26 cellular contexts compared by ENCODE assay signal in the genomic region with DNA sequence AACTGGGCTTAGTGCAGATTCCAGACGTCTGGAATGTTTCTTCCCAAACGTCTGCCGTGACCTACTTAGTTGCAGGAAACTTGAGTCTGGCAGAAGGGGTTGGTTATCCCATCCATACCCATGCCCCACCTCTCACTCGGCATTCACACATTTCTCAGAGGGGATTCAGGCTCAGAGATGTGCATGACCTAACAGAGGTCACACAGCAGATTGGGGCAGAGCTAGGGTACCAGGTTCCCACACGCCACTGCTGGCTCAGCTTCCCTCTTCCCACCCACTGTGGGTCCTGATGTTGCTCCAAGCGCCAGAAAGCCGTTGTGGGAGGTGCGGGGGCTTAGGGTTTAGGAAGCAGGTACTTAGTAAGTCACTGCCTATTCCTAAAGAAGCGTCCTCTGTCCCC. TPM values are rescaled to one million over a fixed set of nuclear protein-coding genes. Genes with fewer than 3 reads are reported as not detected.
DNase-seq lines count a peak whose midpoint lies in the region; ATAC-seq, FAIRE-seq and TF ChIP-seq lines count a peak whose summit lies in the region.
"Had no signal": no experiment of that assay in that cellular context is flagged by ENCODE, and none has a peak within 500 bp of the region (broad histone marks: within the 10 kb centered on the region; RNA-seq: fewer than 3 reads in every experiment).

No MANE protein-coding gene starts in this region.

- no peak overlapping the region for H3K4me3 ChIP-seq in WERI-Rb-1 (ENCODE audit: low read depth, low read length)
- H3K4me3 ChIP-seq in coronary artery: no peak overlapping the region
- H3K4me3 ChIP-seq in HepG2 (replicated peaks in 1 of 3; ENCODE audit: insufficient read depth in 1 of 3, low read depth in 2 of 3, low read length in 3 of 3): no peak overlapping the region
- H3K4me3 ChIP-seq in upper lobe of right lung: no peak overlapping the region
- H3K4me3 ChIP-seq in pancreas: no peak overlapping the region
- H3K4me3 ChIP-seq: BLaER1 treated with 17β-estradiol and CSF1 and Interleukin-3, amounts not matched to agents 10 nM and 100 nM; GM12878; HAP-1 had no signal

- intact Hi-C loops in HepG2 (cut with micrococcal nuclease; ENCODE audit: unreplicated experiment) (no loop called here), upper lobe of right lung (cut with DNase I) (no loop called here), pancreas (cut with DNase I) (no loop called here)

- POLR2A ChIA-PET in HepG2 (lab: Yijun Ruan, JAX): no interaction called here

- no peaks in the 10 kb centered on the region for H3K79me2 ChIP-seq in HepG2 (ENCODE audit: insufficient read depth, low read length)

- CTCF ChIA-PET in HepG2 (lab: Yijun Ruan, JAX; ENCODE audit: low intra/inter-chr PET ratio, low total read pairs): no interaction called here

- in situ Hi-C loops in HepG2 (cut with HindIII; ENCODE audit: extremely low pct_ligation_motif_present, low pct_unique_long_range_greater_than_20kb): no loop called here

- H3K4me2 ChIP-seq in HepG2 (ENCODE audit: low read depth, low read length): no peak overlapping the region
- H3K4me2 ChIP-seq: BLaER1 treated with 17β-estradiol and CSF1 and Interleukin-3, amounts not matched to agents 10 nM and 100 nM had no signal

- H3K4me1 ChIP-seq in HepG2 (ENCODE audit: insufficient read depth, low read length) (peaks cover 7% of the 10 kb centered on the region), upper lobe of right lung (no peaks in the 10 kb centered on the region), pancreas (no peaks in the 10 kb centered on the region)

- H3K27ac ChIP-seq in WERI-Rb-1 (no peak overlapping the region), coronary artery (no peak overlapping the region), HepG2 (ENCODE audit: extremely low read length, insufficient read depth, low read length) (no peak overlapping the region), upper lobe of right lung (no peak overlapping the region), pancreas (no peak overlapping the region)
- H3K27ac ChIP-seq: BLaER1 treated with 17β-estradiol and CSF1 and Interleukin-3, amounts not matched to agents 10 nM and 100 nM had no signal

- 19% methylated on average over 8 of the region's 9 CpGs for WGBS in HepG2 (ENCODE audit: low lambda C conversion rate)
- 61 to 71% methylated on average over 9 of the region's 9 CpGs for WGBS in pancreas, 2 donors

- TF ChIP-seq POLR2A in HepG2 (IDR thresholded peaks at IDR 0.05; ENCODE audit: insufficient read depth in 1 of 2, low read depth in 2 of 2, low read length in 2 of 2): no peak

- H2AFZ ChIP-seq in HepG2 (ENCODE audit: low read length): no peak overlapping the region

- ATAC-seq in HepG2 (no peak), upper lobe of right lung (no peak), pancreas (no peak)
- ATAC-seq: GM12878 had no signal

- no peaks in the 10 kb centered on the region for H3K36me3 ChIP-seq in WERI-Rb-1
- H3K36me3 ChIP-seq in HepG2 (replicated peaks in 1 of 2; ENCODE audit: control insufficient read depth in 1 of 2, insufficient read depth in 2 of 2, low read length in 2 of 2): no peaks in the 10 kb centered on the region
- no peaks in the 10 kb centered on the region for H3K36me3 ChIP-seq in upper lobe of right lung
- no peaks in the 10 kb centered on the region for H3K36me3 ChIP-seq in pancreas
- H3K36me3 ChIP-seq: BE2C; BLaER1 treated with 17β-estradiol and CSF1 and Interleukin-3, amounts not matched to agents 10 nM and 100 nM; HAP-1 had no signal

- H3K27me3 ChIP-seq in WERI-Rb-1 (ENCODE audit: insufficient read depth, low read depth, severe bottlenecking): no peaks in the 10 kb centered on the region
- H3K27me3 ChIP-seq in HepG2 (ENCODE audit: control insufficient read depth in 1 of 2, insufficient read depth in 2 of 2, low read length in 2 of 2): peaks cover 3 to 8% of the 10 kb centered on the region in 2 experiments; a peak in 3 of 5 replicates
- H3K27me3 ChIP-seq in upper lobe of right lung: peaks cover 4% of the 10 kb centered on the region
- no peaks in the 10 kb centered on the region for H3K27me3 ChIP-seq in pancreas
- H3K27me3 ChIP-seq: BE2C; BLaER1 treated with 17β-estradiol and CSF1 and Interleukin-3, amounts not matched to agents 10 nM and 100 nM had no signal

- TF ChIP-seq RAD21 in HepG2 (CRISPR knock-in tag; IDR thresholded peaks at IDR 0.05): no peak

- no peaks in the 10 kb centered on the region for H3K9me3 ChIP-seq in WERI-Rb-1 (ENCODE audit: severe bottlenecking)
- H3K9me3 ChIP-seq in HepG2 (ENCODE audit: low read length): no peaks in the 10 kb centered on the region
- H3K9me3 ChIP-seq in upper lobe of right lung: no peaks in the 10 kb centered on the region
- H3K9me3 ChIP-seq in pancreas: no peaks in the 10 kb centered on the region
- H3K9me3 ChIP-seq: BE2C; BLaER1 treated with 17β-estradiol and CSF1 and Interleukin-3, amounts not matched to agents 10 nM and 100 nM; HAP-1 had no signal

- no peak for TF ChIP-seq CTCF in WERI-Rb-1 (IDR thresholded peaks at IDR 0.05; ENCODE audit: low read depth, low read length)
- no peak for TF ChIP-seq CTCF in coronary artery (IDR thresholded peaks at IDR 0.05)
- no peak for TF ChIP-seq CTCF in HepG2 (CRISPR knock-in tag; IDR thresholded peaks at IDR 0.05)
- TF ChIP-seq CTCF in upper lobe of right lung (IDR thresholded peaks at IDR 0.05): no peak
- no peak for TF ChIP-seq CTCF in pancreas (IDR thresholded peaks at IDR 0.05)

- FAIRE-seq in HepG2 (lab: Jason Lieb, UNC) (no peak), pancreas (lab: Jason Lieb, UNC) (no peak), RCC 7860 (lab: Jason Lieb, UNC) (no peak)
- FAIRE-seq: D721Med, GM12878, GM18507, H54 had no signal

- no peak for TF ChIP-seq EP300 in HepG2 (IDR thresholded peaks at IDR 0.05; ENCODE audit: low read depth in 2 of 2, low read length in 2 of 2)
- no peak for TF ChIP-seq EP300 in HepG2 (CRISPR knock-in tag; IDR thresholded peaks at IDR 0.05; ENCODE audit: borderline replicate concordance)

- H3K9ac ChIP-seq in HepG2 (ENCODE audit: insufficient read depth, low read depth, low read length): no peak overlapping the region
- H3K9ac ChIP-seq: BLaER1 treated with 17β-estradiol and CSF1 and Interleukin-3, amounts not matched to agents 10 nM and 100 nM had no signal

- DNase-seq in WERI-Rb-1: peak; percentile 6
- DNase-seq in coronary artery (ENCODE audit: low spot score): peak; percentile 46
- no peak for DNase-seq in HepG2 (ENCODE audit: low spot score)
- peak; percentile 10 for DNase-seq in upper lobe of right lung
- DNase-seq in pancreas: no peak
- no peak for DNase-seq in RCC 7860 (ENCODE audit: low spot score)
- no peak for DNase-seq in AG08396 (ENCODE audit: low spot score)
- DNase-seq: AML-193; BE2C; CD4-positive, alpha-beta T cell; CD8-positive, alpha-beta memory T cell; DMS 273 treated with DMSO at 0.1 percent for 48 hours; DMS79; EL; GDM1; GOT3 had no signal

- no TSS peak for BruUV-seq in HepG2 (replicated peaks; lab: Mats Ljungman, UMichigan)

- no peaks in the 10 kb centered on the region for H4K20me1 ChIP-seq in HepG2 (ENCODE audit: insufficient read depth, low read length)
- H4K20me1 ChIP-seq: BLaER1 treated with 17β-estradiol and CSF1 and Interleukin-3, amounts not matched to agents 10 nM and 100 nM had no signal

TF ChIP-seq in HepG2, 621 proteins besides CTCF, POLR2A, EP300 and RAD21:
- TF ChIP-seq ZNF607 (CRISPR knock-in tag; IDR thresholded peaks at IDR 0.05; ENCODE audit: borderline replicate concordance): no peak
- no peak for TF ChIP-seq FOXA3 (CRISPR knock-in tag; IDR thresholded peaks at IDR 0.05)
- TF ChIP-seq ZNF768 (CRISPR knock-in tag; IDR thresholded peaks at IDR 0.05): peak; percentile 92
- TF ChIP-seq, protein P1, sequence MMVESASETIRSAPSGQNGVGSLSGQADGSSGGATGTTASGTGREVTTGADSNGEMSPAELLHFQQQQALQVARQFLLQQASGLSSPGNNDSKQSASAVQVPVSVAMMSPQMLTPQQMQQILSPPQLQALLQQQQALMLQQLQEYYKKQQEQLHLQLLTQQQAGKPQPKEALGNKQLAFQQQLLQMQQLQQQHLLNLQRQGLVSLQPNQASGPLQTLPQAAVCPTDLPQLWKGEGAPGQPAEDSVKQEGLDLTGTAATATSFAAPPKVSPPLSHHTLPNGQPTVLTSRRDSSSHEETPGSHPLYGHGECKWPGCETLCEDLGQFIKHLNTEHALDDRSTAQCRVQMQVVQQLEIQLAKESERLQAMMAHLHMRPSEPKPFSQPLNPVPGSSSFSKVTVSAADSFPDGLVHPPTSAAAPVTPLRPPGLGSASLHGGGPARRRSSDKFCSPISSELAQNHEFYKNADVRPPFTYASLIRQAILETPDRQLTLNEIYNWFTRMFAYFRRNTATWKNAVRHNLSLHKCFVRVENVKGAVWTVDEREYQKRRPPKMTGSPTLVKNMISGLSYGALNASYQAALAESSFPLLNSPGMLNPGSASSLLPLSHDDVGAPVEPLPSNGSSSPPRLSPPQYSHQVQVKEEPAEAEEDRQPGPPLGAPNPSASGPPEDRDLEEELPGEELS (CRISPR knock-in tag; IDR thresholded peaks at IDR 0.05): no peak
TF ChIP-seq in HepG2: peak in this region for 1.

RNA-seq across cellular contexts. Expression of a gene that starts 3.0 kb away (rescaled TPM):
- total RNA-seq in HepG2 (2016; rRNA removed; fragmentation: Illumina TruSeq; extraction: Trizol) (not detected in 2 replicates), upper lobe of right lung (not detected), pancreas (not detected)
- total RNA-seq in HepG2 (2016; cell fraction: cytosol; rRNA removed; fragmentation: Illumina TruSeq; extraction: Trizol; ENCODE audit: low read depth): not detected in 2 replicates
- not detected in 2 replicates for total RNA-seq in HepG2 (2016; cell fraction: insoluble cytoplasmic fraction; rRNA removed; fragmentation: Illumina TruSeq; extraction: Trizol)
- not detected in 2 replicates for total RNA-seq in HepG2 (2016; cell fraction: membrane; rRNA removed; fragmentation: Illumina TruSeq; extraction: Trizol)
- total RNA-seq in HepG2 (2016; cell fraction: nucleus; rRNA removed; fragmentation: Illumina TruSeq; extraction: Trizol): not detected in 2 replicates
- polyA plus RNA-seq in HepG2 (2011; rRNA removed) (not detected in 2 replicates), pancreas (not detected)
- not detected in 2 replicates for polyA plus RNA-seq in HepG2 (2011; cell fraction: cytosol; rRNA removed)
- not detected in 2 replicates for polyA plus RNA-seq in HepG2 (2011; cell fraction: nucleus; rRNA removed)
- polyA plus RNA-seq in HepG2 (2012): not detected in 2 replicates
- polyA plus RNA-seq in HepG2 (2016; cell fraction: cytosol; fragmentation: Illumina TruSeq; extraction: Trizol; ENCODE audit: low read depth): not detected in 2 replicates
- polyA plus RNA-seq in HepG2 (2016; cell fraction: insoluble cytoplasmic fraction; fragmentation: Illumina TruSeq; extraction: Trizol; ENCODE audit: low read depth): not detected in 2 replicates
- polyA plus RNA-seq in HepG2 (2016; cell fraction: membrane; fragmentation: Illumina TruSeq; extraction: Trizol; ENCODE audit: low read depth): not detected in 2 replicates
- not detected in 2 replicates for polyA plus RNA-seq in HepG2 (2016; cell fraction: nucleus; fragmentation: Illumina TruSeq; extraction: Trizol; ENCODE audit: insufficient read depth, low read depth)
- not detected in 2 replicates for polyA minus RNA-seq in HepG2 (2011; rRNA and poly(A)+ RNA removed; ENCODE audit: low replicate concordance)
- not detected in 2 replicates for polyA minus RNA-seq in HepG2 (2011; cell fraction: cytosol; rRNA and poly(A)+ RNA removed)
- not detected in 2 replicates for polyA minus RNA-seq in HepG2 (2011; cell fraction: nucleus; rRNA and poly(A)+ RNA removed)
- total RNA-seq: A172; A673; CD4-positive, alpha-beta T cell; CD8-positive, alpha-beta memory T cell; GM12878 had no signal
- polyA plus RNA-seq: AG04450; CD14-positive monocyte; CD8-positive, alpha-beta memory T cell had no signal

Comparison
In these comparisons a context has a peak if more than half of its experiments do, and no peak if none do; other contexts are left out.
1. DNase-seq: peak in WERI-Rb-1 (single experiment), coronary artery (single experiment) and upper lobe of right lung (single experiment); none in HepG2 (single experiment), pancreas (0 of 6), RCC 7860 (single experiment) and AG08396 (single experiment).